In genomic region chr4:145907363-145907762, GRCh38 we compare ENCODE assay signal across 25 cellular contexts. TPM values are rescaled to one million over a fixed set of nuclear protein-coding genes. Genes with fewer than 3 reads are reported as not detected.
A peak's percentile ranks its signal among the peaks of the same experiment; 100 is the strongest.
DNase-seq lines count a peak whose midpoint lies in the region; ATAC-seq, FAIRE-seq and TF ChIP-seq lines count a peak whose summit lies in the region.
"Had no signal": no experiment of that assay in that cellular context is flagged by ENCODE, and none has a peak within 500 bp of the region (broad histone marks: within the 10 kb centered on the region; RNA-seq: fewer than 3 reads in every experiment).

No MANE protein-coding gene starts in this region.

- dilution Hi-C loops in endothelial cell of umbilical vein (cut with MboI; ENCODE audit: extremely low pct_ligation_motif_present, low sequenced_read_pairs) = no loop called here

- no TSS peak for BruUV-seq in endothelial cell of umbilical vein (replicated peaks; lab: Mats Ljungman, UMichigan)

- POLR2A ChIA-PET in endothelial cell of umbilical vein (lab: Charles Lee) = no interaction called here

- TF ChIP-seq CTCF in Loucy (conservative IDR thresholded peaks at IDR 0.05; ENCODE audit: low read length) (no peak), endothelial cell of umbilical vein (IDR thresholded peaks at IDR 0.05; ENCODE audit: extremely low read depth in 1 of 2, insufficient read depth in 1 of 2, low read depth in 1 of 2, low read length in 2 of 2) (no peak), pancreas (IDR thresholded peaks at IDR 0.05) (no peak)

- H3K4me3 ChIP-seq in Loucy (ENCODE audit: low read length, poor library complexity, severe bottlenecking) (no peak overlapping the region), endothelial cell of umbilical vein (replicated peaks in 1 of 3; ENCODE audit: insufficient read depth in 1 of 3, low read depth in 1 of 3, low read length in 3 of 3) (no peak overlapping the region), pancreas (no peak overlapping the region)
- H3K4me3 ChIP-seq: gastroesophageal sphincter, lung, suprapubic skin, vagina had no signal

- H3K36me3 ChIP-seq in Loucy (ENCODE audit: insufficient read depth, low read length) (peaks cover 21% of the 10 kb centered on the region; the same call in 1 of the 2 replicates), endothelial cell of umbilical vein (ENCODE audit: control insufficient read depth in 2 of 2, extremely low read depth in 1 of 2, insufficient read depth in 2 of 2, low read length in 2 of 2) (peaks cover 4% of the 10 kb centered on the region in 2 experiments), pancreas (peaks cover 0 to 3% (median 0%) of the 10 kb centered on the region in 3 donors)
- H3K36me3 ChIP-seq: vagina had no signal

- no peaks in the 10 kb centered on the region for H3K27me3 ChIP-seq in Loucy (ENCODE audit: insufficient read depth, low read length, poor library complexity, severe bottlenecking)
- no peaks in the 10 kb centered on the region for H3K27me3 ChIP-seq in endothelial cell of umbilical vein (ENCODE audit: control insufficient read depth in 2 of 2, insufficient read depth in 2 of 2, low read length in 2 of 2)
- no peaks in the 10 kb centered on the region for H3K27me3 ChIP-seq in pancreas
- H3K27me3 ChIP-seq: gastroesophageal sphincter, suprapubic skin, vagina had no signal

- no peaks in the 10 kb centered on the region for H3K9me2 ChIP-seq in Loucy (replicated peaks; ENCODE audit: low read depth, low read length)

- intact Hi-C loops in endothelial cell of umbilical vein (cut with micrococcal nuclease) (no loop called here), pancreas (cut with DNase I) (no loop called here)

- ATAC-seq in pancreas (peak in 3 of 4 donors; percentile 20 to 40 (median 29)), HG02642 (IDR thresholded peaks at IDR 0.05; ENCODE audit: poor library complexity, unreplicated experiment) (no peak)
- ATAC-seq: gastroesophageal sphincter, HCT116 had no signal

- no peak for TF ChIP-seq POLR2A in endothelial cell of umbilical vein (IDR thresholded peaks at IDR 0.05; ENCODE audit: low read depth, low read length)
- TF ChIP-seq POLR2A in H54 (IDR thresholded peaks at IDR 0.05; ENCODE audit: low read depth, low read length) = no peak

- peaks cover 77% of the 10 kb centered on the region for H4K20me1 ChIP-seq in Loucy (ENCODE audit: insufficient read depth, low read length, poor library complexity, severe bottlenecking)
- H4K20me1 ChIP-seq in endothelial cell of umbilical vein (replicated peaks; ENCODE audit: control insufficient read depth, extremely low read depth, insufficient read depth, low read length) = no peaks in the 10 kb centered on the region

- H3K79me2 ChIP-seq in Loucy (ENCODE audit: insufficient read depth, low read length) (peaks cover 100% of the 10 kb centered on the region), endothelial cell of umbilical vein (ENCODE audit: control insufficient read depth, insufficient read depth, low read length) (peaks cover 2% of the 10 kb centered on the region)

- WGBS in pancreas, 2 donors = 37 to 49% methylated on average over 5 of the region's 5 CpGs

- FAIRE-seq in endothelial cell of umbilical vein (lab: Jason Lieb, UNC) (no peak), pancreas (lab: Jason Lieb, UNC) (no peak), H54 (lab: Jason Lieb, UNC) (no peak)
- FAIRE-seq: astrocyte, GM12891, kidney had no signal

- H3K4me2 ChIP-seq in Loucy (ENCODE audit: low read depth, low read length, poor library complexity, severe bottlenecking) (peak overlapping the region; percentile 38), endothelial cell of umbilical vein (ENCODE audit: insufficient read depth, low read length) (no peak overlapping the region)

- H3K4me1 ChIP-seq in Loucy (ENCODE audit: insufficient read depth, low read length, poor library complexity, severe bottlenecking) (peaks cover 34% of the 10 kb centered on the region), endothelial cell of umbilical vein (ENCODE audit: control insufficient read depth, extremely low read depth, insufficient read depth, low read length) (no peaks in the 10 kb centered on the region), pancreas (peaks cover 0 to 3% (median 0%) of the 10 kb centered on the region in 3 donors)

- H3K9me3 ChIP-seq in Loucy (ENCODE audit: insufficient read depth, low read depth, low read length) (no peaks in the 10 kb centered on the region), endothelial cell of umbilical vein (replicated peaks; ENCODE audit: control insufficient read depth, insufficient read depth, low read length) (no peaks in the 10 kb centered on the region), pancreas (no peaks in the 10 kb centered on the region)
- H3K9me3 ChIP-seq: gastroesophageal sphincter, suprapubic skin, vagina had no signal

- no peaks in the 10 kb centered on the region for H3K9me1 ChIP-seq in endothelial cell of umbilical vein (replicated peaks; ENCODE audit: control insufficient read depth, extremely low read depth, insufficient read depth, low read length)

- CTCF ChIA-PET in endothelial cell of umbilical vein (lab: Charles Lee) = interaction anchor here (1.0 to 2.4 kb wide), 3 partner anchors 11 to 32 kb away, joined by 3 to 9 read pairs (median 5); no protein-coding TSS in a partner anchor

- H3F3A ChIP-seq in Loucy (ENCODE audit: low read depth) = no peaks in the 10 kb centered on the region

- DNase-seq in G401 (ENCODE audit: low spot score) (peak; percentile 68), endothelial cell of umbilical vein (ENCODE audit: low read depth, low spot score) (peak; percentile 19), pancreas (no peak), DMS79 treated with DMSO at 0.1 percent for 48 hours (lab: John Stamatoyannopoulos, UW) (no peak), H54 (ENCODE audit: insufficient read length, low spot score) (no peak), SKM-1 (lab: John Stamatoyannopoulos, UW; ENCODE audit: unreplicated experiment) (no peak)
- DNase-seq: activated CD4-positive, alpha-beta T cell treated with anti-CD3 and anti-CD28 coated beads, Interleukin-2, amount 50 U/mL, for 4 hours; activated CD4-positive, CD25-positive, alpha-beta regulatory T cell; cerebellar nuclear complex; kidney; NCI-H1105 treated with DMSO at 0.1 percent for 48 hours; NCI-H2029 treated with DMSO at 0.1 percent for 48 hours; NCI-H345; NCI-H82; OCI-M1 had no signal

- in situ Hi-C loops in G401 (cut with HindIII; ENCODE audit: low sequenced_read_pairs) = no loop called here

- H3K9ac ChIP-seq in Loucy (ENCODE audit: low read depth, low read length, poor library complexity, severe bottlenecking) (no peak overlapping the region), endothelial cell of umbilical vein (replicated peaks; ENCODE audit: extremely low read depth, insufficient read depth, low read length) (no peak overlapping the region)

- H3K27ac ChIP-seq in endothelial cell of umbilical vein (ENCODE audit: insufficient read depth, low read depth, low read length) = no peak overlapping the region
- H3K27ac ChIP-seq in pancreas = no peak overlapping the region
- H3K27ac ChIP-seq: C4-2B, gastroesophageal sphincter, suprapubic skin, vagina had no signal

- H2AFZ ChIP-seq in Loucy (ENCODE audit: low read length) = no peak overlapping the region
- H2AFZ ChIP-seq in endothelial cell of umbilical vein (ENCODE audit: low read depth, low read length) = no peak overlapping the region

TF ChIP-seq in endothelial cell of umbilical vein, 7 proteins besides CTCF, POLR2A, EP300 and RAD21:
- no peak for TF ChIP-seq JUN (IDR thresholded peaks at IDR 0.05; ENCODE audit: borderline replicate concordance, insufficient read depth, insufficient read length, low read depth)
- TF ChIP-seq, protein P1, sequence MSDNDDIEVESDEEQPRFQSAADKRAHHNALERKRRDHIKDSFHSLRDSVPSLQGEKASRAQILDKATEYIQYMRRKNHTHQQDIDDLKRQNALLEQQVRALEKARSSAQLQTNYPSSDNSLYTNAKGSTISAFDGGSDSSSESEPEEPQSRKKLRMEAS (IDR thresholded peaks at IDR 0.05; ENCODE audit: insufficient read depth, insufficient read length) = no peak
- no peak for TF ChIP-seq POLR2AphosphoS5 (IDR thresholded peaks at IDR 0.05; ENCODE audit: insufficient read depth, low read depth, low read length)
- TF ChIP-seq FOS (IDR thresholded peaks at IDR 0.05; ENCODE audit: borderline replicate concordance, insufficient read depth, low read length) = no peak
- TF ChIP-seq EZH2 (IDR thresholded peaks at IDR 0.05; ENCODE audit: borderline replicate concordance, low read depth, low read length, severe bottlenecking) = no peak
- TF ChIP-seq GATA2 (IDR thresholded peaks at IDR 0.05; ENCODE audit: insufficient read depth, insufficient read length, low read depth, low read length) = no peak
- TF ChIP-seq MYC (IDR thresholded peaks at IDR 0.05; ENCODE audit: low read depth, low read length) = no peak
TF ChIP-seq in endothelial cell of umbilical vein: peak in this region for 0.

RNA-seq across cellular contexts. Expression of gene ZNF827, which starts 31.3 kb away (rescaled TPM):
- total RNA-seq in G401 (2014; rRNA removed; shearing (Covaris generic)) = 2.1 and 5.8 TPM in 2 replicates
- total RNA-seq in endothelial cell of umbilical vein = 16.9 and 22.1 TPM in 2 replicates
- polyA plus RNA-seq in endothelial cell of umbilical vein = 18.5 and 23.7 TPM in 2 replicates
- 12.3 and 12.9 TPM in 2 replicates for polyA plus RNA-seq in endothelial cell of umbilical vein (2011; cell fraction: cytosol; rRNA removed)
- polyA plus RNA-seq in endothelial cell of umbilical vein (2011; cell fraction: nucleus; rRNA removed) = 39.9 and 52.9 TPM in 2 replicates
- polyA plus RNA-seq in endothelial cell of umbilical vein (2012) = 7.3 and 12.5 TPM in 2 replicates
- polyA minus RNA-seq in endothelial cell of umbilical vein = 25.5 and 30.5 TPM in 2 replicates
- polyA minus RNA-seq in endothelial cell of umbilical vein (2011; cell fraction: cytosol; rRNA and poly(A)+ RNA removed) = not detected
- 37.3 and 44.8 TPM in 2 replicates for polyA minus RNA-seq in endothelial cell of umbilical vein (2011; cell fraction: nucleus; rRNA and poly(A)+ RNA removed)
- 10 to 100 TPM in 1 of 6 donors, 1 to 10 TPM in 5; 4.0 to 13.8 (median 5.3) TPM for total RNA-seq in pancreas
- 1 to 10 TPM; 3.8 to 4.1 TPM for polyA plus RNA-seq in pancreas

Comparison
In these comparisons a context has a peak if more than half of its experiments do, and no peak if none do; other contexts are left out.
1. DNase-seq: peak in G401 (single experiment) and endothelial cell of umbilical vein (single experiment); none in pancreas (0 of 6), DMS79 treated with DMSO at 0.1 percent for 48 hours (single experiment), H54 (single experiment) and SKM-1 (single experiment).